ENCODE assay signal across 13 cellular contexts in the genomic region with DNA sequence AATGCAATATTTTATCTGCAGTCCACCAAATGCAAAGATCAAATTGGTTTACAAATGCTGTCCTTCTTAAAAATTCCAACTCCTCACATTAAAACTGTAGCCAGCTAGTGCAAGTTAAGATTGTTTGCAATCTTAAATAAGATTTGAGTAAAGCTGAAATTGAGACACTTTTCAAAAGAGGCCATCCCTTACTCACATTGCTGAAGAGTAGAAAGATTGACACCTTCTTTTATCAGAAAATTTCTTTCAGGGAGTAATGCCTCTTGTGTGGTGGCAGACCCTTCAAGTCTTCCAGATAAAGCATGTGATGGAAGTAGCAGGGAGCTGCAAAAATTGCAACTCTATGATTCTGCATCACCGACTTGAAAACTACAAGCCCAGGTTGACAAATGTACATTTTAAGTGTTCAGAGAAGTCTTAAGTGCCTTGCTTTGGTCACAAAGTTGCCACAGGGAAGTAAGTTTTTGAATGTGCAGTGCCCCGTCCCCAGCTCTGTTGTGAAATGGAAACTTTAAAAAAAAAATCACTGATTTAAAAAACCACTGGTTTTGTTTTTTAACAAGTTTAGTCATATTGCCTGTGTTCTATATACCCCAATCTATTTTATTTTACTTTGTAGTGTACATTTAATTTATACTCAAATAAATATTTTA. TPM values are rescaled to one million over a fixed set of nuclear protein-coding genes. Genes with fewer than 3 reads are reported as not detected.
DNase-seq lines count a peak whose midpoint lies in the region; ATAC-seq and TF ChIP-seq lines count a peak whose summit lies in the region.
"Had no signal": no experiment of that assay in that cellular context is flagged by ENCODE, and none has a peak within 500 bp of the region (broad histone marks: within the 10 kb centered on the region; RNA-seq: fewer than 3 reads in every experiment).

No MANE protein-coding gene starts in this region.

- H3K4me1 Mint-ChIP-seq in IgD-negative memory B cell: peaks cover 52 to 58% (median 53%) of the 10 kb centered on the region in 3 donors

- no peaks in the 10 kb centered on the region for H3K27me3 ChIP-seq in colonic mucosa
- H3K27me3 ChIP-seq in HAP-1 (ENCODE audit: low read depth): no peaks in the 10 kb centered on the region
- H3K27me3 ChIP-seq: ovary had no signal

- peak overlapping the region; percentile 54 to 80 (median 64) for H3K27ac Mint-ChIP-seq in IgD-negative memory B cell

- H3K4me3 ChIP-seq in colonic mucosa: no peak overlapping the region
- no peak overlapping the region for H3K4me3 ChIP-seq in coronary artery
- H3K4me3 ChIP-seq in HAP-1: no peak overlapping the region
- H3K4me3 ChIP-seq: ovary had no signal

- no peaks in the 10 kb centered on the region for H3K4me1 ChIP-seq in colonic mucosa
- H3K4me1 ChIP-seq in HAP-1: no peaks in the 10 kb centered on the region

- TF ChIP-seq CTCF in colonic mucosa (IDR thresholded peaks at IDR 0.05): no peak
- no peak for TF ChIP-seq CTCF in coronary artery (IDR thresholded peaks at IDR 0.05)

- DNase-seq in colonic mucosa (no peak), NCI-H1694 (lab: John Stamatoyannopoulos, UW) (no peak), NCI-H146 treated with DMSO at 0.1 percent for 48 hours (lab: John Stamatoyannopoulos, UW; ENCODE audit: unreplicated experiment) (no peak), coronary artery (ENCODE audit: low spot score) (no peak), HAP-1 (ENCODE audit: low spot score in 2 of 2) (no peak)
- DNase-seq: activated effector memory CD4-positive, alpha-beta T cell treated with anti-CD3 and anti-CD28 coated beads, Interleukin-2, amount 50 U/mL, for 16 hours; NK-92 treated with Interleukin-12 subunit alpha and Interleukin-12 subunit beta, amount 100 ng/mL, for 24 hours; ovary; stimulated activated CD4-positive, alpha-beta T cell treated with anti-CD3 and anti-CD28 coated beads, Interleukin-4, amount 100 ng/mL, for 24 hours had no signal

- peaks cover 13% of the 10 kb centered on the region for H3K36me3 Mint-ChIP-seq in IgD-negative memory B cell

- H3K27ac ChIP-seq in colonic mucosa (peak overlapping the region; percentile 1), coronary artery (peak overlapping the region in 1 of 2 donors; percentile 32)
- H3K27ac ChIP-seq: ovary had no signal

- H3K36me3 ChIP-seq in colonic mucosa (no peaks in the 10 kb centered on the region), HAP-1 (replicated peaks) (no peaks in the 10 kb centered on the region)
- H3K36me3 ChIP-seq: ovary had no signal

- no peaks in the 10 kb centered on the region for H3K9me3 ChIP-seq in colonic mucosa
- H3K9me3 ChIP-seq in HAP-1: no peaks in the 10 kb centered on the region
- H3K9me3 ChIP-seq: ovary had no signal

- no peaks in the 10 kb centered on the region for H3K27me3 Mint-ChIP-seq in IgD-negative memory B cell

- ATAC-seq in GM18499 (IDR thresholded peaks at IDR 0.05; ENCODE audit: insufficient read depth, unreplicated experiment) (peak; percentile 27), GM21447 (IDR thresholded peaks at IDR 0.05; ENCODE audit: unreplicated experiment) (peak; percentile 49)

- H3K9ac ChIP-seq in colonic mucosa (ENCODE audit: low read depth in 2 of 2, low read length in 2 of 2): no peak overlapping the region

- peak overlapping the region; percentile 60 to 93 (median 73) for H3K4me3 Mint-ChIP-seq in IgD-negative memory B cell

- intact Hi-C loops in colonic mucosa (cut with DNase I): no loop called here

- in situ Hi-C loops in HAP-1 (cut with MboI; ENCODE audit: low sequenced_read_pairs): no loop called here

- peaks cover 0 to 2% (median 0%) of the 10 kb centered on the region in 3 donors for H3K9me3 Mint-ChIP-seq in IgD-negative memory B cell

RNA-seq across cellular contexts. Expression of a gene that starts 12.6 kb away (rescaled TPM):
- 85.1 TPM for polyA plus RNA-seq in IgD-negative memory B cell
- total RNA-seq in colonic mucosa: 1 to 10 TPM in 1 of 2 donors, under 1 TPM in 1; 0.57 to 5.6 TPM
- total RNA-seq: chondrocyte had no signal

RNA-seq across cellular contexts. Expression of a gene that starts 45.7 kb away (rescaled TPM):
- polyA plus RNA-seq in IgD-negative memory B cell: 4.0 TPM
- 10 to 100 TPM; 18.4 to 19.7 TPM for total RNA-seq in colonic mucosa
- total RNA-seq: chondrocyte had no signal
